16 cellular contexts compared by ENCODE assay signal in the genomic region with DNA sequence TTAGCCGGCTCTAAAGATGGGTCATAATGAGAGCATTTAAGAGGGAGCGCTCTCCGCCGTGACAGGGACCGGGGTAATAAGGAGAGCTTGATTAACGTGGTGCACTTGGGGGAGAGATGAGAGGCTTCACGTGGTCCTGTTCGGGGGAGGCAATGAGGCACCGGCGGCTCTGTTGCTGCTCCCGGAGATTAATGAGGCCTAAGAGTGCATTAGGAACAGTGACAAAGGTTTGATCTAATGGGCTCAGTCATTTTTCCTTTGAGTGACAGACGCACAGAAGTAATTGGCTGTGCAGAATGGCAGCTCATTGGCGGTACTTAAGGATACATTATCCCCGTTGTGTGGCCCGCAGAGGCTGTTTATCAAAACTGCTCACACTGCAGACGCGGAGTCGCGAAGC.
"Had no signal": no experiment of that assay in that cellular context is flagged by ENCODE, and none has a peak within 500 bp of the region (broad histone marks: within the 10 kb centered on the region; RNA-seq: fewer than 3 reads in every experiment).

No MANE protein-coding gene starts in this region.

- H3K4me3 ChIP-seq: coronary artery, left ventricle myocardium inferior, pancreas, stomach, thoracic aorta, uterus had no signal

- H3K9me3 Mint-ChIP-seq: activated CD4-positive, alpha-beta T cell treated with anti-CD3 and anti-CD28 coated beads, Interleukin-2, amount 10 ng/mL, durations not matched to agents 24 days and 14 days; activated T-helper 1 cell treated with anti-CD3 and anti-CD28 coated beads, Interleukin-12 subunit alpha, Interleukin-12 subunit beta, Interleukin-2, Interleukin-4 antibody, amounts not matched to agents 30 ng/mL and 10 ng/mL and 1 ng/mL, durations not matched to agents 14 hours and 24 hours and 36 hours had no signal

- H3K27me3 ChIP-seq: pancreas, stomach, uterus had no signal

- H3K27ac Mint-ChIP-seq: activated CD4-positive, alpha-beta T cell treated with anti-CD3 and anti-CD28 coated beads, Interleukin-2, amount 10 ng/mL, durations not matched to agents 24 days and 14 days; activated naive CD8-positive, alpha-beta T cell treated with anti-CD3 and anti-CD28 coated beads, Interleukin-2, amount 50 U/mL, for 24 hours; activated T-helper 1 cell treated with anti-CD3 and anti-CD28 coated beads, Interleukin-12 subunit alpha, Interleukin-12 subunit beta, Interleukin-2, Interleukin-4 antibody, amounts not matched to agents 30 ng/mL and 10 ng/mL and 1 ng/mL, durations not matched to agents 14 hours and 24 hours and 36 hours; WTC11 had no signal

- H3K4me1 ChIP-seq: left ventricle myocardium inferior, pancreas, uterus had no signal

- H3K27ac ChIP-seq: coronary artery, left ventricle myocardium inferior, pancreas, stomach, thoracic aorta, uterus had no signal

- H3K27me3 Mint-ChIP-seq: activated CD4-positive, alpha-beta T cell treated with anti-CD3 and anti-CD28 coated beads, Interleukin-2, amount 10 ng/mL, durations not matched to agents 24 days and 14 days; activated naive CD8-positive, alpha-beta T cell treated with anti-CD3 and anti-CD28 coated beads, Interleukin-2, amount 50 U/mL, for 24 hours had no signal

- H3K9me3 ChIP-seq: pancreas, stomach, thoracic aorta, uterus had no signal

- DNase-seq: activated CD4-positive, alpha-beta T cell treated with anti-CD3 and anti-CD28 coated beads, Interleukin-2, amount 10 ng/mL, durations not matched to agents 24 days and 14 days; activated naive CD4-positive, alpha-beta T cell; activated naive CD8-positive, alpha-beta T cell treated with anti-CD3 and anti-CD28 coated beads, Interleukin-2, amount 50 U/mL, for 24 hours; effector CD4-positive, alpha-beta T cell; foreskin melanocyte; left ventricle myocardium inferior; mesenchymal stem cell; pancreas; stimulated activated CD4-positive, alpha-beta T cell treated with anti-CD3 and anti-CD28 coated beads, Interleukin-4, amount 100 ng/mL, for 24 hours; stomach; uterus had no signal

- H3K4me1 Mint-ChIP-seq: activated CD4-positive, alpha-beta T cell treated with anti-CD3 and anti-CD28 coated beads, Interleukin-2, amount 10 ng/mL, durations not matched to agents 24 days and 14 days; activated naive CD8-positive, alpha-beta T cell treated with anti-CD3 and anti-CD28 coated beads, Interleukin-2, amount 50 U/mL, for 24 hours had no signal

- H3K36me3 ChIP-seq: thoracic aorta, uterus had no signal

- ATAC-seq: activated naive CD8-positive, alpha-beta T cell treated with anti-CD3 and anti-CD28 coated beads, Interleukin-2, amount 50 U/mL, for 24 hours; pancreas; WTC11 had no signal

- H3K4me3 Mint-ChIP-seq: activated CD4-positive, alpha-beta T cell treated with anti-CD3 and anti-CD28 coated beads, Interleukin-2, amount 10 ng/mL, durations not matched to agents 24 days and 14 days; activated naive CD8-positive, alpha-beta T cell treated with anti-CD3 and anti-CD28 coated beads, Interleukin-2, amount 50 U/mL, for 24 hours; activated T-helper 1 cell treated with anti-CD3 and anti-CD28 coated beads, Interleukin-12 subunit alpha, Interleukin-12 subunit beta, Interleukin-2, Interleukin-4 antibody, amounts not matched to agents 30 ng/mL and 10 ng/mL and 1 ng/mL, durations not matched to agents 14 hours and 24 hours and 36 hours; neural crest cell; WTC11 had no signal
